6 cellular contexts compared by ENCODE assay signal in genomic region chr15:32481683-32482082, GRCh38. TPM values are rescaled to one million over a fixed set of nuclear protein-coding genes. Genes with fewer than 3 reads are reported as not detected.
DNase-seq lines count a peak whose midpoint lies in the region; ATAC-seq, FAIRE-seq and TF ChIP-seq lines count a peak whose summit lies in the region.
"Not testable (repeated sequence)": the region's sequence is repeated elsewhere in the genome, so short reads cannot be mapped to it uniquely, and the experiment has no call there.
"Had no signal": no experiment of that assay in that cellular context is flagged by ENCODE, and none has a peak within 500 bp of the region (broad histone marks: within the 10 kb centered on the region; RNA-seq: fewer than 3 reads in every experiment).

No MANE protein-coding gene starts in this region.

- H2AK9ac ChIP-seq in IMR-90 (replicated peaks; ENCODE audit: low read depth, low read length, poor library complexity) = not testable (repeated sequence)

- not testable (repeated sequence) for H4K5ac ChIP-seq in IMR-90 (ENCODE audit: low read depth, low read length)

- H4K20me1 ChIP-seq in IMR-90 (ENCODE audit: insufficient read depth, low read length) = not testable (repeated sequence)

- not testable (repeated sequence) for DNase-seq in H54 (ENCODE audit: insufficient read length, low spot score); IMR-90; RWPE2 (ENCODE audit: low spot score); foreskin keratinocyte

- not testable (repeated sequence) for H3K4me1 ChIP-seq in IMR-90 (ENCODE audit: control insufficient read depth, insufficient read depth, low read length); RWPE2 (ENCODE audit: insufficient read depth, poor library complexity, severe bottlenecking); foreskin keratinocyte

- H3K14ac ChIP-seq in IMR-90 (replicated peaks; ENCODE audit: low read depth, low read length) = not testable (repeated sequence)

- in situ Hi-C loops in IMR-90 (cut with MboI; ENCODE audit: low sequenced_read_pairs) = not testable (repeated sequence)

- TF ChIP-seq RAD21 in IMR-90 (IDR thresholded peaks at IDR 0.05; ENCODE audit: low read length) = not testable (repeated sequence)

- H2BK5ac ChIP-seq in IMR-90 (ENCODE audit: low read depth, low read length, poor library complexity, severe bottlenecking) = not testable (repeated sequence)

- not testable (repeated sequence) for H3K27ac ChIP-seq in IMR-90 (ENCODE audit: insufficient read depth, low read length); RWPE2 (ENCODE audit: poor library complexity, severe bottlenecking); foreskin keratinocyte

- not testable (repeated sequence) for H2AFZ ChIP-seq in IMR-90 (replicated peaks; ENCODE audit: low read length, poor library complexity)

- ATAC-seq in IMR-90 (ENCODE audit: low read depth) (peak; percentile 35; the same call in 1 of the 2 replicates), RWPE2 (ENCODE audit: low read depth) (peak; percentile 68), foreskin keratinocyte (peak; percentile 16)

- dilution Hi-C loops in IMR-90 (cut with HindIII; ENCODE audit: low sequenced_read_pairs, unreplicated experiment) = not testable (repeated sequence)

- intact Hi-C loops in IMR-90 (cut with micrococcal nuclease) = not testable (repeated sequence)

- POLR2A ChIA-PET in IMR-90 (lab: Charles Lee; ENCODE audit: unreplicated experiment) = not testable (repeated sequence)

- not testable (repeated sequence) for BruUV-seq in IMR-90 (replicated peaks; lab: Mats Ljungman, UMichigan)

- peak; percentile 96 for FAIRE-seq in H54 (lab: Jason Lieb, UNC)

- not testable (repeated sequence) for H2AK5ac ChIP-seq in IMR-90 (ENCODE audit: low read depth, low read length)

- H3K9me3 ChIP-seq in IMR-90 (ENCODE audit: control insufficient read depth, insufficient read depth, low read length); RWPE2 (ENCODE audit: severe bottlenecking): not testable (repeated sequence)

- not testable (repeated sequence) for H4K8ac ChIP-seq in IMR-90 (ENCODE audit: low read depth in 2 of 2, low read length in 2 of 2)

- TF ChIP-seq POLR2A in H54 (IDR thresholded peaks at IDR 0.05; ENCODE audit: low read depth, low read length); IMR-90 (IDR thresholded peaks at IDR 0.05; ENCODE audit: low read depth, low read length): not testable (repeated sequence)

- not testable (repeated sequence) for H3K36me3 ChIP-seq in IMR-90 (ENCODE audit: control insufficient read depth, insufficient read depth, low read length); RWPE2 (ENCODE audit: low read depth)

- not testable (repeated sequence) for H3K27me3 ChIP-seq in IMR-90 (ENCODE audit: control insufficient read depth, insufficient read depth, low read length); RWPE2 (ENCODE audit: insufficient read depth, poor library complexity, severe bottlenecking); foreskin keratinocyte

- not testable (repeated sequence) for H3K79me1 ChIP-seq in IMR-90 (ENCODE audit: low read depth in 1 of 2, low read length in 2 of 2)

- H3K56ac ChIP-seq in IMR-90 (ENCODE audit: extremely low read depth, insufficient read depth, low read length) = not testable (repeated sequence)

- not testable (repeated sequence) for H3K18ac ChIP-seq in IMR-90 (ENCODE audit: low read depth, low read length)

- H2BK20ac ChIP-seq in IMR-90 (ENCODE audit: low read depth, low read length) = not testable (repeated sequence)

- H2BK15ac ChIP-seq in IMR-90 (ENCODE audit: low read depth, low read length) = not testable (repeated sequence)

- H3K4ac ChIP-seq in IMR-90 (ENCODE audit: low read depth, low read length) = not testable (repeated sequence)

- H4K91ac ChIP-seq in IMR-90 (ENCODE audit: insufficient read depth, low read depth, low read length) = not testable (repeated sequence)

- H3K9ac ChIP-seq in IMR-90 (ENCODE audit: low read depth, low read length) = not testable (repeated sequence)

- not testable (repeated sequence) for H2BK120ac ChIP-seq in IMR-90 (ENCODE audit: low read depth, low read length)

- H3K23ac ChIP-seq in IMR-90 (ENCODE audit: low read depth, low read length) = not testable (repeated sequence)

- WGBS in IMR-90 (ENCODE audit: extremely low coverage in 2 of 2, insufficient read length in 1 of 2), 2 experiments = no CpG with 5 or more reads among the region's 5 CpGs

- H3K4me2 ChIP-seq in IMR-90 (ENCODE audit: low read depth, low read length) = not testable (repeated sequence)

- CTCF ChIA-PET in IMR-90 (lab: Yijun Ruan, JAX) = not testable (repeated sequence)

- not testable (repeated sequence) for H3K9me1 ChIP-seq in IMR-90 (ENCODE audit: insufficient read depth, low read length)

- H3K4me3 ChIP-seq in IMR-90 (ENCODE audit: insufficient read depth, low read depth, low read length); RWPE2 (ENCODE audit: severe bottlenecking): not testable (repeated sequence)

- not testable (repeated sequence) for TF ChIP-seq CTCF in IMR-90 (conservative IDR thresholded peaks at IDR 0.05; ENCODE audit: low read depth, low read length); RWPE2 (IDR thresholded peaks at IDR 0.05; ENCODE audit: poor library complexity, severe bottlenecking); foreskin keratinocyte (conservative IDR thresholded peaks at IDR 0.05)

RNA-seq across cellular contexts. Expression of gene GOLGA8O, which starts 26.2 kb away (rescaled TPM):
- 0.36 and 0.56 TPM in 2 replicates for total RNA-seq in IMR-90 (2012; rRNA removed)
- 0.42 and 0.65 TPM in 2 replicates for polyA plus RNA-seq in IMR-90 (2012; rRNA removed)
- polyA plus RNA-seq in IMR-90 (2012; cell fraction: cytosol; rRNA removed) = 0.18 and 0.21 TPM in 2 replicates
- 3.4 and 13.5 TPM in 2 replicates for polyA plus RNA-seq in IMR-90 (2012; cell fraction: nucleus; rRNA removed; ENCODE audit: low replicate concordance)
- 0.24 TPM in 1 of 2 replicates, not detected in the other for total RNA-seq in foreskin keratinocyte
- not detected in 2 replicates for polyA plus RNA-seq in foreskin keratinocyte
- total RNA-seq: Caco-2, Calu3 had no signal

Comparison
In these comparisons a context has a peak if more than half of its experiments do, and no peak if none do; other contexts are left out.
1. ATAC-seq: peak in every context shown above with its lines; median percentile 68 in RWPE2; 35 in IMR-90; 16 in foreskin keratinocyte.